ENCODE assay signal across 12 cellular contexts in genomic region chr12:96247567-96247962, GRCh38. TPM values are rescaled to one million over a fixed set of nuclear protein-coding genes. Genes with fewer than 3 reads are reported as not detected.
DNase-seq lines count a peak whose midpoint lies in the region; ATAC-seq and TF ChIP-seq lines count a peak whose summit lies in the region.
"Had no signal": no experiment of that assay in that cellular context is flagged by ENCODE, and none has a peak within 500 bp of the region (broad histone marks: within the 10 kb centered on the region; RNA-seq: fewer than 3 reads in every experiment).

No MANE protein-coding gene starts in this region.

- TF ChIP-seq CTCF in HFFc6 (IDR thresholded peaks at IDR 0.05) (no peak; the same call in 1 of the 2 replicates), mesothelial cell of epicardium (IDR thresholded peaks at IDR 0.05; ENCODE audit: unreplicated experiment) (no peak)

- intact Hi-C loops in activated CD4-positive, alpha-beta T cell treated with anti-CD3 and anti-CD28 coated beads for 36 hours (cut with DNase I, micrococcal nuclease) = no loop called here

- H3K4me1 Mint-ChIP-seq in activated CD4-positive, alpha-beta T cell treated with anti-CD3 and anti-CD28 coated beads for 36 hours = peaks cover 53% of the 10 kb centered on the region
- H3K4me1 Mint-ChIP-seq in activated CD4-positive, alpha-beta T cell treated with anti-CD3 and anti-CD28 coated beads, Interleukin-2, amount 10 ng/mL, durations not matched to agents 7 days and 5 days = peaks cover 41% of the 10 kb centered on the region
- H3K4me1 Mint-ChIP-seq in HFFc6 (ENCODE audit: low read depth) (peaks cover 39% of the 10 kb centered on the region), mesothelial cell of epicardium (no peaks in the 10 kb centered on the region)
- H3K4me1 Mint-ChIP-seq in activated T-helper 17 cell treated with anti-CD3 and anti-CD28 coated beads, Interleukin-2, amount 50 U/mL, for 72 hours = peaks cover 52% of the 10 kb centered on the region

- ATAC-seq in activated CD4-positive, alpha-beta T cell treated with anti-CD3 and anti-CD28 coated beads for 36 hours = peak; percentile 78
- peak; percentile 78 for ATAC-seq in activated T-helper 17 cell treated with anti-CD3 and anti-CD28 coated beads, Interleukin-2, amount 50 U/mL, for 72 hours (replicated peaks)
- ATAC-seq in GM21381 (IDR thresholded peaks at IDR 0.05; ENCODE audit: unreplicated experiment) (no peak), HG02623 (IDR thresholded peaks at IDR 0.05; ENCODE audit: unreplicated experiment) (no peak)
- ATAC-seq: left lung had no signal

- no peak overlapping the region for H3K4me3 Mint-ChIP-seq in activated CD4-positive, alpha-beta T cell treated with anti-CD3 and anti-CD28 coated beads for 36 hours
- no peak overlapping the region for H3K4me3 Mint-ChIP-seq in activated CD4-positive, alpha-beta T cell treated with anti-CD3 and anti-CD28 coated beads, Interleukin-2, amount 10 ng/mL, durations not matched to agents 7 days and 5 days
- H3K4me3 Mint-ChIP-seq in HFFc6 (peak overlapping the region; percentile 32; the same call in 1 of the 2 replicates), mesothelial cell of epicardium (no peak overlapping the region)
- H3K4me3 Mint-ChIP-seq in activated T-helper 17 cell treated with anti-CD3 and anti-CD28 coated beads, Interleukin-2, amount 50 U/mL, for 72 hours = peak overlapping the region; percentile 27
- H3K4me3 Mint-ChIP-seq: neural progenitor cell had no signal

- peak; percentile 40 for DNase-seq in activated CD4-positive, alpha-beta T cell treated with anti-CD3 and anti-CD28 coated beads for 36 hours
- DNase-seq in activated CD4-positive, alpha-beta T cell treated with anti-CD3 and anti-CD28 coated beads, Interleukin-2, amount 10 ng/mL, durations not matched to agents 7 days and 5 days = no peak
- DNase-seq in HFFc6 (peak; percentile 43), kidney tubule cell (ENCODE audit: low spot score) (peak; percentile 75), mesothelial cell of epicardium (ENCODE audit: low spot score in 2 of 2, unreplicated experiment in 2 of 2) (no peak)
- DNase-seq: anterior cingulate cortex, dorsolateral prefrontal cortex, left lung had no signal

- no peaks in the 10 kb centered on the region for H3K9me3 Mint-ChIP-seq in activated CD4-positive, alpha-beta T cell treated with anti-CD3 and anti-CD28 coated beads for 36 hours (ENCODE audit: low read depth)
- no peaks in the 10 kb centered on the region for H3K9me3 Mint-ChIP-seq in activated CD4-positive, alpha-beta T cell treated with anti-CD3 and anti-CD28 coated beads, Interleukin-2, amount 10 ng/mL, durations not matched to agents 7 days and 5 days
- no peaks in the 10 kb centered on the region for H3K9me3 Mint-ChIP-seq in HFFc6
- H3K9me3 Mint-ChIP-seq in activated T-helper 17 cell treated with anti-CD3 and anti-CD28 coated beads, Interleukin-2, amount 50 U/mL, for 72 hours = no peaks in the 10 kb centered on the region
- H3K9me3 Mint-ChIP-seq in mesothelial cell of epicardium = no peaks in the 10 kb centered on the region
- H3K9me3 Mint-ChIP-seq: neural progenitor cell had no signal

- no peaks in the 10 kb centered on the region for H3K27me3 Mint-ChIP-seq in activated CD4-positive, alpha-beta T cell treated with anti-CD3 and anti-CD28 coated beads for 36 hours
- H3K27me3 Mint-ChIP-seq in activated CD4-positive, alpha-beta T cell treated with anti-CD3 and anti-CD28 coated beads, Interleukin-2, amount 10 ng/mL, durations not matched to agents 7 days and 5 days = no peaks in the 10 kb centered on the region
- H3K27me3 Mint-ChIP-seq in HFFc6 (ENCODE audit: insufficient read depth) (peaks cover 3% of the 10 kb centered on the region), mesothelial cell of epicardium (ENCODE audit: low read depth) (no peaks in the 10 kb centered on the region)
- H3K27me3 Mint-ChIP-seq in activated T-helper 17 cell treated with anti-CD3 and anti-CD28 coated beads, Interleukin-2, amount 50 U/mL, for 72 hours = no peaks in the 10 kb centered on the region

- CTCF ChIA-PET in activated CD4-positive, alpha-beta T cell treated with anti-CD3 and anti-CD28 coated beads for 36 hours (lab: Charles Lee) = interaction anchor here (0.6 to 1.2 kb wide), 3 partner anchors 65 to 269 kb away, joined by 3 to 4 read pairs (median 3); no protein-coding TSS in a partner anchor
- CTCF ChIA-PET in activated CD4-positive, alpha-beta T cell treated with anti-CD3 and anti-CD28 coated beads, Interleukin-2, amount 10 ng/mL, durations not matched to agents 7 days and 5 days (lab: Charles Lee) = no interaction called here

- H3K27ac Mint-ChIP-seq in activated CD4-positive, alpha-beta T cell treated with anti-CD3 and anti-CD28 coated beads for 36 hours = peak overlapping the region; percentile 45
- H3K27ac Mint-ChIP-seq in activated CD4-positive, alpha-beta T cell treated with anti-CD3 and anti-CD28 coated beads, Interleukin-2, amount 10 ng/mL, durations not matched to agents 7 days and 5 days = no peak overlapping the region
- H3K27ac Mint-ChIP-seq in HFFc6 (peak overlapping the region; percentile 67), mesothelial cell of epicardium (no peak overlapping the region)
- H3K27ac Mint-ChIP-seq in activated T-helper 17 cell treated with anti-CD3 and anti-CD28 coated beads, Interleukin-2, amount 50 U/mL, for 72 hours = peak overlapping the region; percentile 62
- H3K27ac Mint-ChIP-seq: neural progenitor cell had no signal

- POLR2A ChIA-PET in activated CD4-positive, alpha-beta T cell treated with anti-CD3 and anti-CD28 coated beads for 36 hours (lab: Charles Lee) = interaction anchor here (0.6 kb wide), 1 partner anchor 705 kb away, joined by 3 read pairs; no protein-coding TSS in a partner anchor
- POLR2A ChIA-PET in activated CD4-positive, alpha-beta T cell treated with anti-CD3 and anti-CD28 coated beads, Interleukin-2, amount 10 ng/mL, durations not matched to agents 7 days and 5 days (lab: Charles Lee) = no interaction called here

- peaks cover 56% of the 10 kb centered on the region for H3K36me3 Mint-ChIP-seq in activated CD4-positive, alpha-beta T cell treated with anti-CD3 and anti-CD28 coated beads for 36 hours (ENCODE audit: low read depth)
- peaks cover 63% of the 10 kb centered on the region for H3K36me3 Mint-ChIP-seq in activated CD4-positive, alpha-beta T cell treated with anti-CD3 and anti-CD28 coated beads, Interleukin-2, amount 10 ng/mL, durations not matched to agents 7 days and 5 days (ENCODE audit: low read depth)
- H3K36me3 Mint-ChIP-seq in HFFc6 (ENCODE audit: low read depth) (peaks cover 59% of the 10 kb centered on the region), mesothelial cell of epicardium (peaks cover 43% of the 10 kb centered on the region)
- H3K36me3 Mint-ChIP-seq in activated T-helper 17 cell treated with anti-CD3 and anti-CD28 coated beads, Interleukin-2, amount 50 U/mL, for 72 hours (ENCODE audit: low read depth) = peaks cover 72% of the 10 kb centered on the region

RNA-seq across cellular contexts. Expression of gene ELK3, which starts 53.4 kb away (rescaled TPM):
- 10 to 100 TPM; 17.0 to 17.4 TPM for total RNA-seq in activated CD4-positive, alpha-beta T cell treated with anti-CD3 and anti-CD28 coated beads for 36 hours
- total RNA-seq in activated CD4-positive, alpha-beta T cell treated with anti-CD3 and anti-CD28 coated beads, Interleukin-2, amount 10 ng/mL, durations not matched to agents 7 days and 5 days = 10 to 100 TPM; 27.3 to 33.9 TPM
- total RNA-seq in HFFc6 (2021; fragmentation: NEBNext Ultra II Directional; extraction: Animal tissue kit (Norgen Biotek cat#: 25700)) = 10 to 100 TPM; 54.5 to 80.7 (median 71.9) TPM
- total RNA-seq in activated T-helper 17 cell treated with anti-CD3 and anti-CD28 coated beads, Interleukin-2, amount 50 U/mL, for 72 hours = 10 to 100 TPM; 31.3 to 39.2 TPM
- 27.2 to 28.2 TPM (median 28.0 TPM) in 3 replicates for total RNA-seq in mesothelial cell of epicardium

Comparison
In these comparisons a context has a peak if more than half of its experiments do, and no peak if none do; other contexts are left out.
1. DNase-seq: peak in activated CD4-positive, alpha-beta T cell treated with anti-CD3 and anti-CD28 coated beads for 36 hours (single experiment), HFFc6 (single experiment) and kidney tubule cell (single experiment); none in activated CD4-positive, alpha-beta T cell treated with anti-CD3 and anti-CD28 coated beads, Interleukin-2, amount 10 ng/mL, durations not matched to agents 7 days and 5 days (single experiment) and mesothelial cell of epicardium (0 of 2).
2. H3K27ac Mint-ChIP-seq: peak in activated CD4-positive, alpha-beta T cell treated with anti-CD3 and anti-CD28 coated beads for 36 hours (single experiment), HFFc6 (single experiment) and activated T-helper 17 cell treated with anti-CD3 and anti-CD28 coated beads, Interleukin-2, amount 50 U/mL, for 72 hours (single experiment); none in activated CD4-positive, alpha-beta T cell treated with anti-CD3 and anti-CD28 coated beads, Interleukin-2, amount 10 ng/mL, durations not matched to agents 7 days and 5 days (single experiment) and mesothelial cell of epicardium (single experiment).
3. ATAC-seq: peak in activated CD4-positive, alpha-beta T cell treated with anti-CD3 and anti-CD28 coated beads for 36 hours (single experiment) and activated T-helper 17 cell treated with anti-CD3 and anti-CD28 coated beads, Interleukin-2, amount 50 U/mL, for 72 hours (single experiment); none in GM21381 (single experiment) and HG02623 (single experiment).
4. H3K4me3 Mint-ChIP-seq: peak in HFFc6 (single experiment) and activated T-helper 17 cell treated with anti-CD3 and anti-CD28 coated beads, Interleukin-2, amount 50 U/mL, for 72 hours (single experiment); none in activated CD4-positive, alpha-beta T cell treated with anti-CD3 and anti-CD28 coated beads for 36 hours (single experiment), activated CD4-positive, alpha-beta T cell treated with anti-CD3 and anti-CD28 coated beads, Interleukin-2, amount 10 ng/mL, durations not matched to agents 7 days and 5 days (single experiment) and mesothelial cell of epicardium (single experiment).